15 cellular contexts compared by ENCODE assay signal in the genomic region with DNA sequence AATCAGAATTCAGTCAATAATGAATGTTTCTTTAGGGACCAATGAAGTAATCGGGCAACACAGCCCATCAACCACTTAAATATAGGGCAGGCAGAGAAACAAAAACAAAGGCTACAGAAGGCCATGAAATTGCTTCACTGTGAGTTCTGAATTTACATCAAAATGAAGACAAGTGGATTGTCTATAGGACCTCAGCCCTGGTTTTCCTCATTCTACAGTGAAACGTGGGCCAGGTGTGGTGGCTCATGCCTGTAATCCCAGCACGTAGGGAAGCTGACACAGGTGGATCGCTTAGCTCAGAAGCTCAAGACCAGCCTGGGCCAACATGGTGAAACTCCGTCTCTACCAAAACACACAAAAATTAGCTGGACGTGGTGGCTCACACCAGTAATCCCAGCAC.
"Had no signal": no experiment of that assay in that cellular context is flagged by ENCODE, and none has a peak within 500 bp of the region (broad histone marks: within the 10 kb centered on the region; RNA-seq: fewer than 3 reads in every experiment).

No MANE protein-coding gene starts in this region.

- H3K27me3 Mint-ChIP-seq: activated B cell treated with CpG ODN at 0.5 μM for 24 hours; stimulated activated naive B cell treated with anti-CD40 and anti-IgM and Interleukin-4, amounts not matched to agents 10 μg/mL and 1 μg/mL and 100 μg/mL, for 72 hours had no signal

- H3K4me1 ChIP-seq: adrenal gland, colonic mucosa, prostate gland, uterus had no signal

- H3K27ac Mint-ChIP-seq: activated B cell treated with CpG ODN at 0.5 μM for 24 hours, nephron progenitor cell had no signal

- H3K9me3 ChIP-seq: adrenal gland, colonic mucosa, prostate gland, thyroid gland, uterus had no signal

- H3K9me3 Mint-ChIP-seq: activated B cell treated with CpG ODN at 0.5 μM for 24 hours; nephron progenitor cell; stimulated activated naive B cell treated with anti-CD40 and anti-IgM and Interleukin-4, amounts not matched to agents 10 μg/mL and 1 μg/mL and 100 μg/mL, for 72 hours had no signal

- H3K27me3 ChIP-seq: adrenal gland, colonic mucosa, thyroid gland, uterus had no signal

- H3K27ac ChIP-seq: adrenal gland, prostate gland, thyroid gland, uterus had no signal

- H3K4me3 Mint-ChIP-seq: activated B cell treated with CpG ODN at 0.5 μM for 24 hours; nephron progenitor cell; stimulated activated naive B cell treated with anti-CD40 and anti-IgM and Interleukin-4, amounts not matched to agents 10 μg/mL and 1 μg/mL and 100 μg/mL, for 72 hours had no signal

- ATAC-seq: stimulated activated naive B cell treated with anti-CD40 and anti-IgM and Interleukin-4, amounts not matched to agents 10 μg/mL and 1 μg/mL and 100 μg/mL, for 72 hours had no signal

- H3K4me1 Mint-ChIP-seq: nephron progenitor cell had no signal

- H3K36me3 ChIP-seq: adrenal gland, colonic mucosa, prostate gland, thyroid gland, uterus had no signal

- H3K4me3 ChIP-seq: adrenal gland, colonic mucosa, prostate gland, skin epidermis, thyroid gland, uterus had no signal

- DNase-seq: activated B cell treated with CpG ODN at 0.5 μM for 24 hours; adrenal gland; colonic mucosa; foreskin fibroblast; glutamatergic neuron; hypothalamus; kidney glomerular epithelial cell; nephron progenitor cell; right cardiac atrium; stimulated activated CD4-positive, alpha-beta T cell treated with anti-CD3 and anti-CD28 coated beads, Interleukin-4, amount 100 ng/mL, for 1 hour; stimulated activated naive B cell treated with anti-CD40 and anti-IgM and Interleukin-4, amounts not matched to agents 10 μg/mL and 1 μg/mL and 100 μg/mL, for 72 hours; thyroid gland; uterus had no signal
